ENCODE assay signal across 19 cellular contexts in the genomic region with DNA sequence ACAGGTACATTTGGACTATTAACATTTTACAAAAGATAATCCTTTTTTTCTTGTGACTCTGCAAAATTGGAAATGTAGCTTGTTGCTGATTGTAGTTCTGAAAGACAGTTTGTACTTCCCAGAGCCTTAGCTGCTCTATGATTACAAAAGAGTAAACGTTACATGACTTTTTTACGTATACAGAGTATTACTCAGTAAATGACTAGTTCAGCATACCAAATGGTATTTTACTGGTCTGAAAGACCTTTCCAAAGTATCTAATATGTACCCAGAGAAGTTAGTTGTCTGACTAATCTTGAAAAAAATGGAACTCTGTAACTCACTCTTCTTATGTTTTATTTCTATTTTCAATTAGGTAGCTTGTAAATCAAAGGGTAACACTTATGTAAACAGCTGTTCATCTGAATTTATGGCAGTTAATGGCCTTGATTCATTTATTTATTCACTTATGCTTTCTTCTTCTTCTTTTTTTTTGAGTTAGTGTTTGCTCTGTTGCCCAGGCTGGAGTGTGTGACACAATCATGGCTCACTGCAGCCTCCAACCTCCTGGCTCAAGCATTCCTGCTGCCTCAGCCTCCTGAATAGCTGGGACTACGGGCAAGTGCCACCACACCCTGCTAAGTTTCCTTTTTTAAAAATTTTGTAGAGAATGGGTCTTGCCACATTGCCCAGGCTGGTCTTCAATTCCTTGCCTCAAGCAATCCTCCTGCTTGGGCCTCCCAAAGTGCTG.
DNase-seq lines count a peak whose midpoint lies in the region; ATAC-seq and TF ChIP-seq lines count a peak whose summit lies in the region.
"Had no signal": no experiment of that assay in that cellular context is flagged by ENCODE, and none has a peak within 500 bp of the region (broad histone marks: within the 10 kb centered on the region; RNA-seq: fewer than 3 reads in every experiment).

No MANE protein-coding gene starts in this region.

- no peaks in the 10 kb centered on the region for H3K27me3 Mint-ChIP-seq in activated T-cell treated with anti-CD3 and anti-CD28 coated beads, Interleukin-2, amount 50 U/mL, for 72 hours (ENCODE audit: low read depth)

- no peak overlapping the region for H3K9ac ChIP-seq in fibroblast of lung (ENCODE audit: insufficient read depth, low read length)
- H3K9ac ChIP-seq: KMS-11 had no signal

- H3K36me3 ChIP-seq in fibroblast of lung (ENCODE audit: control insufficient read depth, insufficient read depth, low read length): no peaks in the 10 kb centered on the region

- no peak overlapping the region for H3K27ac Mint-ChIP-seq in activated T-cell treated with anti-CD3 and anti-CD28 coated beads, Interleukin-2, amount 50 U/mL, for 72 hours

- ATAC-seq in activated T-cell treated with anti-CD3 and anti-CD28 coated beads, Interleukin-2, amount 50 U/mL, for 72 hours (replicated peaks in 1 of 2): no peak

- H3K4me1 Mint-ChIP-seq in activated T-cell treated with anti-CD3 and anti-CD28 coated beads, Interleukin-2, amount 50 U/mL, for 72 hours (ENCODE audit: low read depth): no peaks in the 10 kb centered on the region

- H3K9me3 Mint-ChIP-seq in activated T-cell treated with anti-CD3 and anti-CD28 coated beads, Interleukin-2, amount 50 U/mL, for 72 hours: peaks cover 0 to 2% of the 10 kb centered on the region in 2 donors

- H3K4me3 Mint-ChIP-seq in activated T-cell treated with anti-CD3 and anti-CD28 coated beads, Interleukin-2, amount 50 U/mL, for 72 hours: no peak overlapping the region

- no peak overlapping the region for H3K27ac ChIP-seq in fibroblast of lung (ENCODE audit: insufficient read depth, low read length)
- H3K27ac ChIP-seq: KMS-11, PC-9 had no signal

- DNase-seq in HT1080 (ENCODE audit: low read depth) (peak; percentile 3), T1000 (lab: John Stamatoyannopoulos, UW) (peak; percentile 24), fibroblast of lung (ENCODE audit: low read depth in 2 of 2) (peak; percentile 0), skeletal muscle cell (ENCODE audit: low read depth) (peak; percentile 4), NCI-H2107 (lab: John Stamatoyannopoulos, UW) (no peak), NCI-H524 (lab: John Stamatoyannopoulos, UW) (no peak), NCI-H1694 treated with DMSO at 0.1 percent for 48 hours (lab: John Stamatoyannopoulos, UW) (no peak)
- no peak for DNase-seq in activated T-cell treated with anti-CD3 and anti-CD28 coated beads, Interleukin-2, amount 50 U/mL, for 72 hours
- DNase-seq: ACHN, C1 segment of cervical spinal cord, DND-41, MM.1S, NCI-H1092, NCI-H1694, NCI-H226, NCI-H524 treated with DMSO at 0.1 percent for 48 hours, PC-9, T-helper 1 cell had no signal

- no peak overlapping the region for H2AFZ ChIP-seq in fibroblast of lung (ENCODE audit: low read length)
- H2AFZ ChIP-seq: PC-9 had no signal

- H3K79me2 ChIP-seq in fibroblast of lung (ENCODE audit: control insufficient read depth, insufficient read depth, low read length): no peaks in the 10 kb centered on the region

- H3K4me2 ChIP-seq in fibroblast of lung (ENCODE audit: extremely low read depth, insufficient read depth, low read length): no peak overlapping the region
- H3K4me2 ChIP-seq: KMS-11, PC-9 had no signal

- no peaks in the 10 kb centered on the region for H4K20me1 ChIP-seq in fibroblast of lung (ENCODE audit: control insufficient read depth, extremely low read depth, insufficient read depth, low read length)

- no peak for TF ChIP-seq CTCF in fibroblast of lung (conservative IDR thresholded peaks at IDR 0.05 in 1 of 2, IDR thresholded peaks at IDR 0.05 in 1 of 2; ENCODE audit: low read depth in 1 of 2, low read length in 2 of 2)

- H3K9me3 ChIP-seq in fibroblast of lung (ENCODE audit: control insufficient read depth, insufficient read depth, low read depth, low read length): no peaks in the 10 kb centered on the region

- H3K36me3 Mint-ChIP-seq in activated T-cell treated with anti-CD3 and anti-CD28 coated beads, Interleukin-2, amount 50 U/mL, for 72 hours (ENCODE audit: insufficient read depth in 2 of 2): no peaks in the 10 kb centered on the region

- H3K27me3 ChIP-seq in fibroblast of lung (ENCODE audit: control insufficient read depth, insufficient read depth, low read length): no peaks in the 10 kb centered on the region

- no peaks in the 10 kb centered on the region for H3K4me1 ChIP-seq in fibroblast of lung (ENCODE audit: control insufficient read depth, extremely low read depth, insufficient read depth, low read length)

- H3K4me3 ChIP-seq in fibroblast of lung (replicated peaks in 1 of 4; ENCODE audit: control extremely low read depth in 1 of 4, insufficient read depth in 1 of 4, low read depth in 3 of 4, low read length in 4 of 4) (no peak overlapping the region), skeletal muscle cell (ENCODE audit: low read depth, low read length) (no peak overlapping the region)
- H3K4me3 ChIP-seq: PC-9 had no signal

Comparison
In these comparisons a context has a peak if more than half of its experiments do, and no peak if none do; other contexts are left out.
1. DNase-seq: peak in HT1080 (single experiment), T1000 (single experiment), fibroblast of lung (2 of 2) and skeletal muscle cell (single experiment); none in activated T-cell treated with anti-CD3 and anti-CD28 coated beads, Interleukin-2, amount 50 U/mL, for 72 hours (0 of 2), NCI-H2107 (single experiment), NCI-H524 (0 of 2) and NCI-H1694 treated with DMSO at 0.1 percent for 48 hours (single experiment).